1 cellular context compared by ENCODE assay signal in genomic region chr12:132475304-132476037, GRCh38.
TF ChIP-seq lines count a peak whose summit lies in the region.

No MANE protein-coding gene starts in this region.

TF ChIP-seq in HCT116, 20 proteins besides CTCF, POLR2A, EP300 and RAD21 (continued from another document):
- TF ChIP-seq ZBTB33 (IDR thresholded peaks at IDR 0.05; ENCODE audit: extremely low read depth, insufficient replicate concordance, low read length) (no peak), ZNF274 (IDR thresholded peaks at IDR 0.05; ENCODE audit: low read depth, low read length) (no peak), SRF (IDR thresholded peaks at IDR 0.05; ENCODE audit: low read depth) (no peak), EZH2 (IDR thresholded peaks at IDR 0.05) (no peak)
TF ChIP-seq in HCT116: peak in this region for 0.
